8 cellular contexts compared by ENCODE assay signal in the genomic region with DNA sequence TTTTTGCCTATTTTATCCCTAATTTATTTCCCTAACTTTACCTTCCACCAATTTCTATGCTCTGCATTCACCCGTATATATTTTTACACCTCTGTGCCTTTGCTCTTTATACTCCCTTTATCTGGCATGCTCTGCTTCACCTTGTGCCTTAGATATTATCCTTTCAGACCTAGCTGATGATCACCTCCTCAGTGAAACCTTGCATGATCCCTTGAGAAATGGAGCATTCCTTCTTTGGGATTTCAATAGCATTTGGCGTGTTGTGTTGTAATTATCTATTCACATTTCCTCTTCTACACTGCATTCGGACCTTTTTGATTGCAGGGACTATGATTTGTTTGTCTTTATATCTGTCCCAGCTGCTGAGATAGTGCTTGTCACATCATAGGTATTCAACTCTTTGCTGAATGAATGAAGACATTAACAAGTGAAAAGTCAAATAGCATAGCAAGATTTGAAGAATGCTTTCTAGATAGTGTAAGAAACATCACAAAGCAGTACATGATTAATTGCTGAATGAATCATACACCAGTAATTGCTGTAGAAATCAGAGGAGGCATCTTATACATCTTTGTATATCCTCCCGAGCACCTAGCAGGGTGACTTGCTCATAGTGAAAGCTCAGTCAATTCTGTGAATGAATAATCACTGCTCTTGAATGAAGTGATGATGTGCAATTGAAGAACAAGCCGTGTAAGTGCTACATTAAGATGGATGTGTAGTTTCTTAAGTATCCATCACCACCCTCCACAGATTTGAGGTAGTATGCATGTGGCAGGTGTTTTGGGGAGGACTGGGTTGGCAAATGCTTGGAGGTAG. TPM values are rescaled to one million over a fixed set of nuclear protein-coding genes. Genes with fewer than 3 reads are reported as not detected.
DNase-seq lines count a peak whose midpoint lies in the region; ATAC-seq, FAIRE-seq and TF ChIP-seq lines count a peak whose summit lies in the region.
"Had no signal": no experiment of that assay in that cellular context is flagged by ENCODE, and none has a peak within 500 bp of the region (broad histone marks: within the 10 kb centered on the region; RNA-seq: fewer than 3 reads in every experiment).

No MANE protein-coding gene starts in this region.

- FAIRE-seq in RCC 7860 (lab: Jason Lieb, UNC), result peak; percentile 10
- FAIRE-seq in urothelium cell line (lab: Jason Lieb, UNC), result no peak

- no peak overlapping the region for H3K9ac ChIP-seq in GM23248

- intact Hi-C loops in psoas muscle (cut with DNase I), result no loop called here

- no peaks in the 10 kb centered on the region for H3K36me3 ChIP-seq in GM23248 (ENCODE audit: low read depth)
- no peaks in the 10 kb centered on the region for H3K36me3 ChIP-seq in psoas muscle (ENCODE audit: insufficient read depth in 1 of 2, low read depth in 1 of 2)

- H3K4me3 ChIP-seq in GM23248 (no peak overlapping the region), psoas muscle (no peak overlapping the region)

- H3K79me2 ChIP-seq in GM23248 (ENCODE audit: insufficient read depth), result peaks cover 28% of the 10 kb centered on the region

- H4K20me1 ChIP-seq in GM23248 (ENCODE audit: insufficient read depth), result no peaks in the 10 kb centered on the region

- H3K27me3 ChIP-seq in GM23248 (replicated peaks; ENCODE audit: insufficient read depth), result no peaks in the 10 kb centered on the region
- no peaks in the 10 kb centered on the region for H3K27me3 ChIP-seq in psoas muscle (ENCODE audit: insufficient read depth in 3 of 3, low read length in 2 of 3)

- H3K27ac ChIP-seq in GM23248 (no peak overlapping the region; the same call in 1 of the 2 replicates), psoas muscle (peak overlapping the region; percentile 99)

- H3K4me2 ChIP-seq in GM23248 (ENCODE audit: unreplicated experiment), result peak overlapping the region; percentile 35

- H3K4me1 ChIP-seq in GM23248 (ENCODE audit: insufficient read depth) (peaks cover 29% of the 10 kb centered on the region), psoas muscle (peaks cover 30% of the 10 kb centered on the region)

- TF ChIP-seq CTCF in GM13977 (IDR thresholded peaks at IDR 0.05; ENCODE audit: extremely low read depth, insufficient read depth, missing control alignments), result no peak
- no peak for TF ChIP-seq CTCF in psoas muscle (IDR thresholded peaks at IDR 0.05)

- ATAC-seq in psoas muscle, result no peak

- H3F3A ChIP-seq in GM23248 (ENCODE audit: insufficient read depth), result peaks cover 22% of the 10 kb centered on the region

- no peaks in the 10 kb centered on the region for H3K9me2 ChIP-seq in GM23248 (ENCODE audit: insufficient read depth)

- 33% methylated on average over 5 of the region's 5 CpGs for whole genome bisulfite sequencing in GM23248 (ENCODE audit: low coverage in 1 of 2, low lambda C conversion rate in 2 of 2, missing lambda C conversion rate in 2 of 2), 2 experiments
- 85 to 87% (median 87%) methylated on average over 5 of the region's 5 CpGs for WGBS in psoas muscle, 3 donors

- in situ Hi-C loops in GM13977 (cut with MboI; ENCODE audit: low pct_unique_long_range_greater_than_20kb, low sequenced_read_pairs, unreplicated experiment) (no loop called here), GM23248 (cut with MboI) (no loop called here)

- no peak overlapping the region for H2AFZ ChIP-seq in GM23248

- DNase-seq in GM13977 (ENCODE audit: low spot score), result peak; percentile 65
- peak; percentile 52 for DNase-seq in GM23248
- DNase-seq in RCC 7860 (ENCODE audit: low spot score), result peak; percentile 73
- no peak for DNase-seq in psoas muscle
- no peak for DNase-seq in ecto neural progenitor cell (ENCODE audit: low spot score)
- no peak for DNase-seq in HUDEP-2 (lab: John Stamatoyannopoulos, UW; ENCODE audit: unreplicated experiment in 76 of 76)
- DNase-seq in urothelium cell line (ENCODE audit: low spot score), result no peak
- DNase-seq: effector CD8-positive, alpha-beta T cell had no signal

- H3K9me3 ChIP-seq in GM23248 (ENCODE audit: low read depth), result no peaks in the 10 kb centered on the region
- no peaks in the 10 kb centered on the region for H3K9me3 ChIP-seq in psoas muscle

RNA-seq across cellular contexts. Expression of a gene that starts 2.0 kb away (rescaled TPM):
- 175 and 281 TPM in 2 replicates for total RNA-seq in GM23248 (2014; rRNA removed; shearing (Covaris generic))
- polyA plus RNA-seq in GM23248 (2016; fragmentation: Nextera tagmentation; extraction: Ambion mirVana) (124 and 130 TPM in 2 replicates), psoas muscle (10 to 100 TPM; 14.4 to 49.0 (median 38.4) TPM)
- total RNA-seq in psoas muscle, result 10 to 100 TPM; 30.4 to 60.6 (median 57.4) TPM

Comparison
In these comparisons a context has a peak if more than half of its experiments do, and no peak if none do; other contexts are left out.
1. DNase-seq: peak in GM13977 (single experiment), GM23248 (single experiment) and RCC 7860 (single experiment); none in psoas muscle (0 of 2), ecto neural progenitor cell (single experiment), HUDEP-2 (0 of 76) and urothelium cell line (single experiment).